ENCODE assay signal across 19 cellular contexts in the genomic region with DNA sequence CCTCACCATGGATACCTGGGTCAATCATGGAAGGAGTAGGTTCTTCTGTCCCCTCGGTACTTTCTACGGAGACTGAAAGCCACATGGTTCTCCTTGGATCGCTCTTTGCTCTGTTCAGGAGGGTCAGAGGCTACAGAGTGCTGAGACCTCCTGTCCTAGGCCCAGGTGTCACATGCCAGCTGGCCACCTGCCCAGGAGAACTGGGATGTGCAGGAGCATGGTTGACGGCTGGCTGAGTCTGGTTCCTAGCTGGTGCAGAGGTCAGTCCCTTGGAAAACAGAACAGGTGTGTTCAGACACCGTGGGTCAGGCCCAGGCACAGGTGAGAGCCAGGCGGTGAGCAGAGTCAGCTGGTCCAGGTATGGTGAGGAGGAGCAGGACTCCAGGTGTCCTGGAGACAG.
DNase-seq lines count a peak whose midpoint lies in the region; ATAC-seq and TF ChIP-seq lines count a peak whose summit lies in the region.
"Had no signal": no experiment of that assay in that cellular context is flagged by ENCODE, and none has a peak within 500 bp of the region (broad histone marks: within the 10 kb centered on the region; RNA-seq: fewer than 3 reads in every experiment).

No MANE protein-coding gene starts in this region.

- no peak overlapping the region for H3K4me3 Mint-ChIP-seq in type B pancreatic cell
- H3K4me3 Mint-ChIP-seq: B cell; CD4-positive, CD25-positive, alpha-beta regulatory T cell; CD8-positive, alpha-beta T cell had no signal

- H3K4me1 Mint-ChIP-seq in type B pancreatic cell (ENCODE audit: unreplicated experiment): peaks cover 8% of the 10 kb centered on the region
- H3K4me1 Mint-ChIP-seq: CD4-positive, CD25-positive, alpha-beta regulatory T cell had no signal

- H2BK5ac ChIP-seq in neuronal stem cell (ENCODE audit: low read length): peak overlapping the region; percentile 22

- no peaks in the 10 kb centered on the region for H3K9me3 ChIP-seq in DND-41 (ENCODE audit: insufficient read depth, low read length, severe bottlenecking)
- no peaks in the 10 kb centered on the region for H3K9me3 ChIP-seq in neuronal stem cell (replicated peaks in 1 of 2; ENCODE audit: control insufficient read depth in 2 of 2, insufficient read depth in 1 of 2, low read depth in 1 of 2, low read length in 2 of 2)
- H3K9me3 ChIP-seq: Caco-2 had no signal

- DNase-seq in DND-41 (no peak), RPMI8226 (peak; percentile 13), neuronal stem cell (ENCODE audit: low spot score) (no peak), type B pancreatic cell (ENCODE audit: extremely low spot score, unreplicated experiment) (peak; percentile 44), NCI-H446 treated with DMSO at 0.1 percent for 48 hours (lab: John Stamatoyannopoulos, UW) (no peak), HK-2 (ENCODE audit: unreplicated experiment) (no peak)
- DNase-seq: Caco-2; CD4-positive, CD25-positive, alpha-beta regulatory T cell; CD8-positive, alpha-beta T cell; DMS153; EL; GDM1; GM23248; H7; HCEC 1CT had no signal

- peak overlapping the region; percentile 89 for H3K14ac ChIP-seq in neuronal stem cell (ENCODE audit: low read length)

- H3K27me3 ChIP-seq in DND-41 (ENCODE audit: insufficient read depth, low read length, poor library complexity) (no peaks in the 10 kb centered on the region), neuronal stem cell (ENCODE audit: control insufficient read depth in 3 of 3, insufficient read depth in 3 of 3, low read depth in 1 of 3, low read length in 3 of 3) (no peaks in the 10 kb centered on the region)
- H3K27me3 ChIP-seq: BLaER1 had no signal

- H3K27me3 Mint-ChIP-seq in type B pancreatic cell: peaks cover 40% of the 10 kb centered on the region
- H3K27me3 Mint-ChIP-seq: B cell; CD4-positive, CD25-positive, alpha-beta regulatory T cell had no signal

- H2AFZ ChIP-seq in DND-41 (ENCODE audit: low read depth, low read length) (no peak overlapping the region), neuronal stem cell (ENCODE audit: low read length) (no peak overlapping the region)
- H2AFZ ChIP-seq: GM23248 had no signal

- H3K36me3 Mint-ChIP-seq in type B pancreatic cell: no peaks in the 10 kb centered on the region
- H3K36me3 Mint-ChIP-seq: CD4-positive, CD25-positive, alpha-beta regulatory T cell; CD8-positive, alpha-beta T cell had no signal

- peak overlapping the region; percentile 75 for H2BK15ac ChIP-seq in neuronal stem cell (ENCODE audit: low read length)

- no peak for ATAC-seq in DND-41 (ENCODE audit: insufficient read depth, low read depth)
- ATAC-seq: CD8-positive, alpha-beta T cell; GM12878 had no signal

- H3K79me1 ChIP-seq in neuronal stem cell (ENCODE audit: low read depth, low read length): no peaks in the 10 kb centered on the region

- peak overlapping the region; percentile 98 for H3K4ac ChIP-seq in neuronal stem cell (ENCODE audit: low read length)

- WGBS in neuronal stem cell (ENCODE audit: extremely low coverage in 2 of 2, insufficient read length in 2 of 2, insufficient replicate concordance in 1 of 2), 2 donors: no CpG with 5 or more reads among the region's 6 CpGs

- no peak overlapping the region for H3K27ac Mint-ChIP-seq in type B pancreatic cell
- H3K27ac Mint-ChIP-seq: B cell; CD4-positive, CD25-positive, alpha-beta regulatory T cell; CD8-positive, alpha-beta T cell had no signal

- H3K27ac ChIP-seq in DND-41 (ENCODE audit: low read length): peak overlapping the region; percentile 46
- no peak overlapping the region for H3K27ac ChIP-seq in neuronal stem cell (replicated peaks; ENCODE audit: low read length)
- H3K27ac ChIP-seq: BLaER1, C4-2B, GM23248 had no signal

- no peak overlapping the region for H3K23ac ChIP-seq in neuronal stem cell (ENCODE audit: low read depth, low read length, poor library complexity)

- no peaks in the 10 kb centered on the region for H3K79me2 ChIP-seq in DND-41 (ENCODE audit: insufficient read depth, low read length)

- no peaks in the 10 kb centered on the region for H3K9me3 Mint-ChIP-seq in type B pancreatic cell
- H3K9me3 Mint-ChIP-seq: CD8-positive, alpha-beta T cell had no signal

- no peak overlapping the region for H4K8ac ChIP-seq in neuronal stem cell (ENCODE audit: low read depth, low read length)

- peak overlapping the region; percentile 84 for H2BK12ac ChIP-seq in neuronal stem cell (ENCODE audit: low read length)

- H4K20me1 ChIP-seq in DND-41 (ENCODE audit: insufficient read depth, low read length): no peaks in the 10 kb centered on the region
- H4K20me1 ChIP-seq: BLaER1 had no signal

- TF ChIP-seq CTCF in DND-41 (IDR thresholded peaks at IDR 0.05; ENCODE audit: borderline replicate concordance, extremely low read depth, low read length, poor library complexity, severe bottlenecking) (no peak), type B pancreatic cell (conservative IDR thresholded peaks at IDR 0.05) (no peak)

- peak overlapping the region; percentile 4 for H2AK5ac ChIP-seq in neuronal stem cell (ENCODE audit: low read depth, low read length)

- H3K9ac ChIP-seq in DND-41 (ENCODE audit: low read depth, low read length) (no peak overlapping the region), neuronal stem cell (ENCODE audit: low read depth, low read length, poor library complexity) (no peak overlapping the region)
- H3K9ac ChIP-seq: BLaER1, GM23248 had no signal

- H3K4me3 ChIP-seq in DND-41 (ENCODE audit: low read depth in 1 of 2, low read length in 2 of 2): no peak overlapping the region
- H3K4me3 ChIP-seq in neuronal stem cell (ENCODE audit: low read length in 2 of 2): no peak overlapping the region
- H3K4me3 ChIP-seq: BLaER1, GM12878, GM23248 had no signal

- H3K18ac ChIP-seq in neuronal stem cell (ENCODE audit: low read length): peak overlapping the region; percentile 80

- H3K4me2 ChIP-seq in DND-41 (ENCODE audit: insufficient read depth, low read length) (no peak overlapping the region), neuronal stem cell (ENCODE audit: insufficient read depth, low read length, poor library complexity, severe bottlenecking) (no peak overlapping the region)
- H3K4me2 ChIP-seq: BLaER1 had no signal

- H2BK120ac ChIP-seq in neuronal stem cell (ENCODE audit: low read depth, low read length): peak overlapping the region; percentile 67

- no peaks in the 10 kb centered on the region for H3K36me3 ChIP-seq in DND-41 (ENCODE audit: insufficient read depth, low read length)
- H3K36me3 ChIP-seq in neuronal stem cell (replicated peaks in 1 of 2; ENCODE audit: control insufficient read depth in 2 of 2, insufficient read depth in 2 of 2, low read length in 2 of 2): no peaks in the 10 kb centered on the region
- H3K36me3 ChIP-seq: BLaER1 had no signal

- H4K91ac ChIP-seq in neuronal stem cell (ENCODE audit: low read depth, low read length, poor library complexity): no peak overlapping the region

- peaks cover 19% of the 10 kb centered on the region for H3K4me1 ChIP-seq in DND-41 (ENCODE audit: insufficient read depth, low read length)
- peaks cover 2 to 3% of the 10 kb centered on the region in 2 donors for H3K4me1 ChIP-seq in neuronal stem cell (ENCODE audit: control insufficient read depth in 2 of 2, insufficient read depth in 1 of 2, low read depth in 1 of 2, low read length in 2 of 2)
- H3K4me1 ChIP-seq: Caco-2 had no signal

Comparison
In these comparisons a context has a peak if more than half of its experiments do, and no peak if none do; other contexts are left out.
1. DNase-seq: peak in RPMI8226 (single experiment) and type B pancreatic cell (single experiment); none in DND-41 (single experiment), neuronal stem cell (single experiment), NCI-H446 treated with DMSO at 0.1 percent for 48 hours (single experiment) and HK-2 (single experiment).